ENCODE assay signal across 18 cellular contexts in the genomic region with DNA sequence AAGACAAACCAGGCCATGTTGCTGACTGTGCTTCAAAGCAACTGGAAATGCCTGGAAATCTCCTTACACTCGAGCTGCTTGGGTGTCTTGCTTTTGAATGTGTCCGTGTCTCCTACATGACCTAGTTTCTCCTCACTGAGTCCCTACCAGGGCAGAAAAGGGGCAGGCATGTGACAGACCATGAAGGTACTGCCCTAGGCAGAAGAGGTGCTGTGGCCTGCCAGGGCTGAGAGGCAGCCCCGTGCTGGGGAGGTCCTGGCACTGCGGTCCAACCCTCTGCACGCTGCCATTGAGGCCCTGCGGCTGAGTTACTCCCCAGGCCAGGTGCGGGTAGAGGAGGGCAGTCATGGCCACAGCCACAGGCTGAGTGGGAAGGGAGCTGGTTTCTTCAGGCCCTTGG.
"Had no signal": no experiment of that assay in that cellular context is flagged by ENCODE, and none has a peak within 500 bp of the region (broad histone marks: within the 10 kb centered on the region; RNA-seq: fewer than 3 reads in every experiment).

No MANE protein-coding gene starts in this region.

- H3K36me3 Mint-ChIP-seq: activated naive CD8-positive, alpha-beta T cell treated with anti-CD3 and anti-CD28 coated beads for 36 hours; brain; naive B cell; neural progenitor cell; type B pancreatic cell had no signal

- DNase-seq: activated CD4-positive, alpha-beta T cell treated with anti-CD3 and anti-CD28 coated beads for 4 hours; activated CD8-positive, alpha-beta memory T cell treated with anti-CD3 and anti-CD28 coated beads, Interleukin-2, amount 50 U/mL, for 4 hours; activated CD8-positive, alpha-beta T cell treated with anti-CD3 and anti-CD28 coated beads, Interleukin-2, amount 10 ng/mL, durations not matched to agents 7 days and 5 days; activated naive CD8-positive, alpha-beta T cell treated with anti-CD3 and anti-CD28 coated beads for 36 hours; endodermal cell; gastrocnemius medialis; left colon; naive B cell; ovary; stimulated activated CD4-positive, alpha-beta T cell treated with anti-CD3 and anti-CD28 coated beads, Interleukin-2, amount 100 ng/mL, for 48 hours; stimulated activated naive CD4-positive, alpha-beta T cell; T-helper 17 cell had no signal

- H3K27me3 Mint-ChIP-seq: activated naive CD8-positive, alpha-beta T cell treated with anti-CD3 and anti-CD28 coated beads for 36 hours; naive B cell; T-helper 17 cell; type B pancreatic cell had no signal

- H3K9me3 Mint-ChIP-seq: activated naive CD8-positive, alpha-beta T cell treated with anti-CD3 and anti-CD28 coated beads for 36 hours; brain; endodermal cell; naive B cell; type B pancreatic cell had no signal

- H3K27ac ChIP-seq: gastrocnemius medialis, neural progenitor cell, ovary, suprapubic skin had no signal

- H3K9me3 ChIP-seq: gastrocnemius medialis, ovary, suprapubic skin had no signal

- H3K27ac Mint-ChIP-seq: activated CD8-positive, alpha-beta T cell treated with anti-CD3 and anti-CD28 coated beads, Interleukin-2, amount 10 ng/mL, durations not matched to agents 7 days and 5 days; activated naive CD8-positive, alpha-beta T cell treated with anti-CD3 and anti-CD28 coated beads for 36 hours; endodermal cell; naive B cell; neural progenitor cell; type B pancreatic cell; WTC11 had no signal

- H3K27me3 ChIP-seq: dorsolateral prefrontal cortex, gastrocnemius medialis, neural progenitor cell, ovary, suprapubic skin had no signal

- H3K4me1 Mint-ChIP-seq: endodermal cell had no signal

- H3K4me3 ChIP-seq: dorsolateral prefrontal cortex, gastrocnemius medialis, neural progenitor cell, ovary, suprapubic skin had no signal

- H3K4me3 Mint-ChIP-seq: activated CD8-positive, alpha-beta T cell treated with anti-CD3 and anti-CD28 coated beads, Interleukin-2, amount 10 ng/mL, durations not matched to agents 7 days and 5 days; activated naive CD8-positive, alpha-beta T cell treated with anti-CD3 and anti-CD28 coated beads for 36 hours; brain; endodermal cell; naive B cell; neural progenitor cell; T-helper 17 cell; type B pancreatic cell; WTC11 had no signal

- H3K36me3 ChIP-seq: gastrocnemius medialis, neural progenitor cell, ovary, suprapubic skin had no signal
